35 cellular contexts compared by ENCODE assay signal in genomic region chr15:67560320-67560719, GRCh38.
"Had no signal": no experiment of that assay in that cellular context is flagged by ENCODE, and none has a peak within 500 bp of the region (broad histone marks: within the 10 kb centered on the region; RNA-seq: fewer than 3 reads in every experiment).

No MANE protein-coding gene starts in this region.

- H3K27me3 ChIP-seq: MG63 had no signal

- H3K4me3 ChIP-seq: MG63 had no signal

- DNase-seq: MG63, MM.1S, MV-4-11, NCI-H1048, NCI-H1092, NCI-H1092 treated with DMSO at 0.1 percent for 48 hours, NCI-H1105, NCI-H1105 treated with DMSO at 0.1 percent for 48 hours, NCI-H1417, NCI-H1417 treated with DMSO at 0.1 percent for 48 hours, NCI-H1436, NCI-H1436 treated with DMSO at 0.1 percent for 48 hours, NCI-H146, NCI-H1694, NCI-H1694 treated with DMSO at 0.1 percent for 48 hours, NCI-H187, NCI-H187 treated with DMSO at 0.1 percent for 48 hours, NCI-H1930, NCI-H2029, NCI-H2029 treated with DMSO at 0.1 percent for 48 hours, NCI-H2081, NCI-H2081 treated with DMSO at 0.1 percent for 48 hours, NCI-H2107, NCI-H2171, NCI-H2171 treated with DMSO at 0.1 percent for 48 hours, NCI-H2227 treated with DMSO at 0.1 percent for 48 hours, NCI-H226, NCI-H345, NCI-H446, NCI-H446 treated with DMSO at 0.1 percent for 48 hours, NCI-H510A, NCI-H510A treated with DMSO at 0.1 percent for 48 hours, NCI-H524, NCI-H524 treated with DMSO at 0.1 percent for 48 hours, NCI-H526 had no signal
